In genomic region chr10:27741173-27742091, GRCh38 we compare ENCODE assay signal across 1 cellular context.
TF ChIP-seq lines count a peak whose summit lies in the region.

No MANE protein-coding gene starts in this region.

TF ChIP-seq in WTC11, 78 proteins besides CTCF, POLR2A, EP300 and RAD21 (continued from another document and continues in another):
- no peak for TF ChIP-seq ZNF512 (CRISPR knock-in tag; IDR thresholded peaks at IDR 0.05; ENCODE audit: borderline replicate concordance)
- peak; percentile 87 for TF ChIP-seq ZNF219 (CRISPR knock-in tag; IDR thresholded peaks at IDR 0.05; ENCODE audit: borderline replicate concordance)
- no peak; the same call in 1 of the 2 replicates for TF ChIP-seq ZNF232 (CRISPR knock-in tag; IDR thresholded peaks at IDR 0.05)
- TF ChIP-seq JAZF1 (CRISPR knock-in tag; IDR thresholded peaks at IDR 0.05), result no peak
- TF ChIP-seq SMAD3 (CRISPR knock-in tag; IDR thresholded peaks at IDR 0.05; ENCODE audit: borderline replicate concordance), result no peak
- peak; percentile 98 for TF ChIP-seq KAT7 (CRISPR knock-in tag; IDR thresholded peaks at IDR 0.05; ENCODE audit: borderline replicate concordance)
- TF ChIP-seq ATF6 (CRISPR knock-in tag; IDR thresholded peaks at IDR 0.05), result no peak
- TF ChIP-seq USF2 (CRISPR knock-in tag; IDR thresholded peaks at IDR 0.05), result no peak; the same call in 1 of the 2 replicates
- TF ChIP-seq SP1 (CRISPR knock-in tag; conservative IDR thresholded peaks at IDR 0.05), result no peak
- peak; percentile 69 for TF ChIP-seq FOXP1 (CRISPR knock-in tag; IDR thresholded peaks at IDR 0.05; ENCODE audit: borderline replicate concordance)
- TF ChIP-seq JUN (CRISPR knock-in tag; IDR thresholded peaks at IDR 0.05), result peak; percentile 85; the same call in 1 of the 2 replicates
- peak; percentile 70 for TF ChIP-seq TEAD1 (CRISPR knock-in tag; IDR thresholded peaks at IDR 0.05)
- TF ChIP-seq ERG (CRISPR knock-in tag; IDR thresholded peaks at IDR 0.05), result no peak
- no peak for TF ChIP-seq MLX (CRISPR knock-in tag; IDR thresholded peaks at IDR 0.05)
- TF ChIP-seq FOXP4 (CRISPR knock-in tag; IDR thresholded peaks at IDR 0.05), result no peak; the same call in 1 of the 2 replicates
- TF ChIP-seq STAT6 (CRISPR knock-in tag; conservative IDR thresholded peaks at IDR 0.05; ENCODE audit: low read depth), result no peak; the same call in 1 of the 2 replicates
- TF ChIP-seq ELF4 (CRISPR knock-in tag; IDR thresholded peaks at IDR 0.05; ENCODE audit: low read depth), result no peak
- no peak for TF ChIP-seq ZNF396 (CRISPR knock-in tag; IDR thresholded peaks at IDR 0.05; ENCODE audit: borderline replicate concordance)
- TF ChIP-seq GTF2I (CRISPR knock-in tag; conservative IDR thresholded peaks at IDR 0.05), result no peak
- peak; percentile 48 for TF ChIP-seq TEAD4 (CRISPR knock-in tag; IDR thresholded peaks at IDR 0.05)
- peak; percentile 94 for TF ChIP-seq ZNF281 (CRISPR knock-in tag; IDR thresholded peaks at IDR 0.05)
- TF ChIP-seq HMGA2 (CRISPR knock-in tag; IDR thresholded peaks at IDR 0.05), result no peak
- TF ChIP-seq IRF1 (CRISPR knock-in tag; IDR thresholded peaks at IDR 0.05), result peak; percentile 83; the same call in 1 of the 2 replicates
- TF ChIP-seq AR (CRISPR knock-in tag; IDR thresholded peaks at IDR 0.05), result no peak
- no peak; the same call in 1 of the 2 replicates for TF ChIP-seq NR2C2 (CRISPR knock-in tag; IDR thresholded peaks at IDR 0.05)
- peak; percentile 91 for TF ChIP-seq CREB1 (CRISPR knock-in tag; IDR thresholded peaks at IDR 0.05)
- no peak for TF ChIP-seq PRRX2 (CRISPR knock-in tag; IDR thresholded peaks at IDR 0.05)
- TF ChIP-seq ZBTB21 (CRISPR knock-in tag; IDR thresholded peaks at IDR 0.05; ENCODE audit: borderline replicate concordance), result no peak
- TF ChIP-seq IRF2 (CRISPR knock-in tag; IDR thresholded peaks at IDR 0.05; ENCODE audit: borderline replicate concordance, low read depth), result no peak
- no peak; the same call in 1 of the 2 replicates for TF ChIP-seq HMGXB4 (CRISPR knock-in tag; IDR thresholded peaks at IDR 0.05)
- TF ChIP-seq ZNF138 (CRISPR knock-in tag; conservative IDR thresholded peaks at IDR 0.05), result peak; percentile 76; the same call in 1 of the 2 replicates
- no peak for TF ChIP-seq GRHL2 (CRISPR knock-in tag; IDR thresholded peaks at IDR 0.05; ENCODE audit: insufficient replicate concordance, severe bottlenecking)
- no peak for TF ChIP-seq CREM (CRISPR knock-in tag; IDR thresholded peaks at IDR 0.05)
- TF ChIP-seq E2F4 (CRISPR knock-in tag; IDR thresholded peaks at IDR 0.05; ENCODE audit: borderline replicate concordance, low read depth), result 0 out of 2 replicates have a peak, but pooled peaks have one; percentile 17
- 0 out of 2 replicates have a peak, but pooled peaks have one; percentile 11 for TF ChIP-seq NFYB (CRISPR knock-in tag; conservative IDR thresholded peaks at IDR 0.05; ENCODE audit: low read depth)
- TF ChIP-seq NFE2L1 (CRISPR knock-in tag; IDR thresholded peaks at IDR 0.05), result peak; percentile 79
